ENCODE assay signal across 19 cellular contexts in the genomic region with DNA sequence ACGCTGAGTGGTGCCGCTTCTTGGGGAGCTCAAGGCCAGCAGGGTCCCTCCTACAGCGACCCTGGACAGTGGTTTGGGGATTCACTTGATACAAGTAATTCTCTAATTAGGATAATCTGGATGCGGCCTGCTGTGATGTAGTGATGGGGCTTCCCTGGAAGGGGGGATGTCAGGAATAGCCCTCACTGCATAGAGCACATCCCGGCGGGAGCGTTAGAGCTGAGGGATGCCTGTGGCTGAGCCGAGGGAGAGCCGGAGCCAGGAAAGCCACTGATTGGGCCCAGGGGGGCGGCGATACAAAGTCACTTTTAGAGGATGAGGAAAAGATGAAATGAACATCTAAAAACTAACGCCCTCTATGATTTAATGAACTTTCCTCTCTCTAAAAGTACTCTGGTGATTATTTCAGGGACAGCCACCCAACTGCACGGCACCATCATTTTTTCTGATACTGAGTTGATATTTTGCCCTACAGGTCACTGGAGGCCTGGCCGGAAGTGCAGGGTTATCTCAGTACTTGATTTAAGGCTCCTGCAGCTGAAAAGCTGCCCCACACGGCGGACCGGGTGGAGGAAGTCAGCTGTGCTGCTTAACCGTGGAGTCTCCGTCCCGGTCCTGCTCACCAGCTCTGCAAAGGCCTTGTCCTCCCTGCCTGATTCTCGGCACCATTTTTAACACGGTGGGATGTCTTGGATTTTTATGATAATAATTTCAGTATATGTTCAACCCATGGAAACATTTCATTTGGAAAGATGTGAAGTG.
DNase-seq lines count a peak whose midpoint lies in the region; ATAC-seq, FAIRE-seq and TF ChIP-seq lines count a peak whose summit lies in the region.
"Had no signal": no experiment of that assay in that cellular context is flagged by ENCODE, and none has a peak within 500 bp of the region (broad histone marks: within the 10 kb centered on the region; RNA-seq: fewer than 3 reads in every experiment).

No MANE protein-coding gene starts in this region.

- no peaks in the 10 kb centered on the region for H3K9me3 ChIP-seq in BLaER1
- H3K9me3 ChIP-seq in astrocyte (ENCODE audit: insufficient read depth, low read depth, low read length): no peaks in the 10 kb centered on the region
- H3K9me3 ChIP-seq in neural progenitor cell (ENCODE audit: low read depth): no peaks in the 10 kb centered on the region
- H3K9me3 ChIP-seq: Peyer's patch had no signal

- no peak for FAIRE-seq in astrocyte (lab: Jason Lieb, UNC)
- FAIRE-seq: GM19239 had no signal

- no peaks in the 10 kb centered on the region for H4K20me1 ChIP-seq in BLaER1
- H4K20me1 ChIP-seq in astrocyte (ENCODE audit: insufficient read depth, low read length): no peaks in the 10 kb centered on the region
- no peaks in the 10 kb centered on the region for H4K20me1 ChIP-seq in neural progenitor cell (ENCODE audit: low read depth)

- H3K4me1 Mint-ChIP-seq in astrocyte (ENCODE audit: low read depth, unreplicated experiment) (no peaks in the 10 kb centered on the region), neural progenitor cell (peaks cover 46% of the 10 kb centered on the region)
- H3K4me1 Mint-ChIP-seq: GM23338 had no signal

- no peak overlapping the region for H3K4me3 Mint-ChIP-seq in astrocyte (ENCODE audit: unreplicated experiment)
- no peak overlapping the region for H3K4me3 Mint-ChIP-seq in neural progenitor cell
- H3K4me3 Mint-ChIP-seq: CD4-positive, alpha-beta memory T cell; GM23338 had no signal

- H3K27ac Mint-ChIP-seq in astrocyte (ENCODE audit: unreplicated experiment) (peak overlapping the region; percentile 26), neural progenitor cell (peak overlapping the region; percentile 47)
- H3K27ac Mint-ChIP-seq: CD4-positive, alpha-beta memory T cell; GM23338 had no signal

- H2AFZ ChIP-seq in astrocyte (ENCODE audit: low read depth, low read length) (no peak overlapping the region), neural progenitor cell (replicated peaks) (no peak overlapping the region)
- H2AFZ ChIP-seq: GM23338 had no signal

- H3K4me3 ChIP-seq in BLaER1 (peak overlapping the region; percentile 50), astrocyte (ENCODE audit: insufficient read depth, low read depth, low read length) (no peak overlapping the region), neural progenitor cell (no peak overlapping the region)
- H3K4me3 ChIP-seq: GM23338, Peyer's patch had no signal

- no peaks in the 10 kb centered on the region for H3K79me2 ChIP-seq in astrocyte (ENCODE audit: insufficient read depth, low read length)
- no peaks in the 10 kb centered on the region for H3K79me2 ChIP-seq in neural progenitor cell (ENCODE audit: low read depth)

- H3K4me2 ChIP-seq in BLaER1 (peak overlapping the region; percentile 89), astrocyte (ENCODE audit: low read length) (no peak overlapping the region), neural progenitor cell (no peak overlapping the region)
- H3K4me2 ChIP-seq: GM23338 had no signal

- peaks cover 15% of the 10 kb centered on the region for H3F3A ChIP-seq in neural progenitor cell (ENCODE audit: low read depth)

- H3K27ac ChIP-seq in BLaER1 (peak overlapping the region; percentile 82), astrocyte (ENCODE audit: low read depth, low read length) (no peak overlapping the region), neural progenitor cell (no peak overlapping the region)
- H3K27ac ChIP-seq: HL-60 had no signal

- H3K36me3 ChIP-seq in BLaER1 (no peaks in the 10 kb centered on the region), astrocyte (ENCODE audit: insufficient read depth, low read length) (no peaks in the 10 kb centered on the region), neural progenitor cell (no peaks in the 10 kb centered on the region)
- H3K36me3 ChIP-seq: Peyer's patch had no signal

- no peaks in the 10 kb centered on the region for H3K36me3 Mint-ChIP-seq in astrocyte (ENCODE audit: low read depth, unreplicated experiment)
- H3K36me3 Mint-ChIP-seq in neural progenitor cell: no peaks in the 10 kb centered on the region
- H3K36me3 Mint-ChIP-seq: CD4-positive, alpha-beta memory T cell had no signal

- no peak for ATAC-seq in HG02938 (IDR thresholded peaks at IDR 0.05; ENCODE audit: unreplicated experiment)
- ATAC-seq: GM23338 had no signal

- peaks cover 27% of the 10 kb centered on the region for H3K9me3 Mint-ChIP-seq in astrocyte (ENCODE audit: unreplicated experiment)
- peaks cover 2% of the 10 kb centered on the region for H3K9me3 Mint-ChIP-seq in neural progenitor cell
- H3K9me3 Mint-ChIP-seq: CD4-positive, alpha-beta memory T cell had no signal

- H3K27me3 ChIP-seq in BLaER1: no peaks in the 10 kb centered on the region
- H3K27me3 ChIP-seq in astrocyte (ENCODE audit: insufficient read depth, low read length): no peaks in the 10 kb centered on the region
- H3K27me3 ChIP-seq in neural progenitor cell: no peaks in the 10 kb centered on the region
- H3K27me3 ChIP-seq: Peyer's patch had no signal

- DNase-seq in MV-4-11 (lab: John Stamatoyannopoulos, UW) (peak; percentile 64), astrocyte (ENCODE audit: low read depth) (no peak), neural progenitor cell (ENCODE audit: low spot score) (peak; percentile 50), Kasumi-1 (lab: John Stamatoyannopoulos, UW) (no peak), NCI-H2171 treated with DMSO at 0.1 percent for 48 hours (lab: John Stamatoyannopoulos, UW) (no peak)
- DNase-seq in activated effector memory CD4-positive, alpha-beta T cell treated with anti-CD3 and anti-CD28 coated beads, Interleukin-2, amount 50 U/mL, for 16 hours: no peak
- DNase-seq: CD4-positive, alpha-beta memory T cell; GF-D8; NCI-H1105 treated with DMSO at 0.1 percent for 48 hours; NCI-H187; NCI-H446 treated with DMSO at 0.1 percent for 48 hours; NCI-H748 treated with DMSO at 0.1 percent for 48 hours; SIG-M5 had no signal

- H3K9ac ChIP-seq in BLaER1: peak overlapping the region; percentile 60; the same call in 1 of the 2 replicates
- H3K9ac ChIP-seq in astrocyte (ENCODE audit: low read length): no peak overlapping the region
- no peak overlapping the region for H3K9ac ChIP-seq in neural progenitor cell

- H3K27me3 Mint-ChIP-seq in astrocyte (ENCODE audit: low read depth, unreplicated experiment) (no peaks in the 10 kb centered on the region), neural progenitor cell (ENCODE audit: insufficient read depth, low read depth) (peaks cover 10% of the 10 kb centered on the region)
- H3K27me3 Mint-ChIP-seq: CD4-positive, alpha-beta memory T cell had no signal

- H3K4me1 ChIP-seq in BLaER1 (peaks cover 49% of the 10 kb centered on the region), astrocyte (ENCODE audit: insufficient read depth, low read length) (no peaks in the 10 kb centered on the region), neural progenitor cell (peaks cover 27% of the 10 kb centered on the region)

- TF ChIP-seq CTCF in astrocyte (IDR thresholded peaks at IDR 0.05; ENCODE audit: insufficient read depth, low read depth, low read length) (no peak), neural progenitor cell (IDR thresholded peaks at IDR 0.05) (no peak)

Comparison
In these comparisons a context has a peak if more than half of its experiments do, and no peak if none do; other contexts are left out.
1. DNase-seq: peak in MV-4-11 (single experiment) and neural progenitor cell (single experiment); none in astrocyte (single experiment), activated effector memory CD4-positive, alpha-beta T cell treated with anti-CD3 and anti-CD28 coated beads, Interleukin-2, amount 50 U/mL, for 16 hours (single experiment), Kasumi-1 (0 of 2) and NCI-H2171 treated with DMSO at 0.1 percent for 48 hours (single experiment).